In the genomic region with DNA sequence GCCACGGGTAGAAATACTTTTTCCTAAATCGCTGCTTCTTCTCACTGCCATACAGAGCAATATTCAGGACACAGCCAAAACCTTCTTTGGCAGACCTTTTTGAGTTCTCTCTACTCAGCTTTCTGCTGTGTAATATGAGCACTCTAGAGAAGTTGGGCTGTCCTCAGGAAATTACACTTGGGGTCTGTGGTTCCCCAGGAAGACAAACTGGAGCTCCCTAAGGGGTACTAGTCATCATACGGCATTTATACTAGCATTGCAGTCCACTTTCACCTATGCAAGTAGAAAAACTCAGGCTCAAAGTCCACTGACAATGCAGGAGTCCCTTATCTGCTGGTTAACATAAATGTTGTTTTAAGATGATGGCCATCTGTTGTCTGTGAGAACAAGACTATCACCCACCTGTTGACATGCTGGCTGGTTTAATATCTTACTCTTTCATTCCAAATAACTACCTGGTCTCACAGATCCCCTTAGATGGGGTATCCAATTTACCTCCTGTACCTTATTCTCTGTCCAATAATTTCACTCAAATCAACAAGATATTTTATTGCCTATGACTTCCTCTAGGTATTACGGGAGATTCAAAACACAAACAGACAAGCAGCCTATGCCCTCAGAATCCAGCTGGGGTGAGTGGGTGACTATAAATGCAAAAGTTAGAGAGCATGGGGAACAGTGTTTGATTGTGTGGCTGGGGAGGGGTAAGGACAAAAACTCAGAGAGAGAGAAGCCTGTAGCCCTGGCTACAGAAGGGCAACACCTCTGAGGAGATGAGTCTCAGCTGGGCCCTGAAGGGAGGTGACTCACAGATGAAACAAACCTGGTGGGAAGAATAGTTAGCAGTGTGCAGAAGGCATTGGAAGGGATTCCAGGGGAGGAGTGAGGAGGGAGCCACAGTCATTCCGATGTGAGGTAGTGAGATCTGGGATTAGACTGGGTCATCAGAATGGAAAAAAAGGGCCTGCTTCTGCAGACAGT, we compare ENCODE assay signal across 1 cellular context.
TF ChIP-seq lines count a peak whose summit lies in the region.

No MANE protein-coding gene starts in this region.

TF ChIP-seq in GM23338, 12 proteins besides CTCF, POLR2A, EP300 and RAD21:
- TF ChIP-seq EZH2 (IDR thresholded peaks at IDR 0.05; ENCODE audit: low read depth, unreplicated experiment), result no peak
- TF ChIP-seq ZNF114 (CRISPR knock-in tag; IDR thresholded peaks at IDR 0.05), result no peak
- TF ChIP-seq STAT1 (IDR thresholded peaks at IDR 0.05; ENCODE audit: unreplicated experiment), result no peak
- TF ChIP-seq POLR2AphosphoS5 (IDR thresholded peaks at IDR 0.05; ENCODE audit: low read depth), result no peak
- TF ChIP-seq JUNB (IDR thresholded peaks at IDR 0.05; ENCODE audit: unreplicated experiment), result no peak
- TF ChIP-seq, protein P1, sequence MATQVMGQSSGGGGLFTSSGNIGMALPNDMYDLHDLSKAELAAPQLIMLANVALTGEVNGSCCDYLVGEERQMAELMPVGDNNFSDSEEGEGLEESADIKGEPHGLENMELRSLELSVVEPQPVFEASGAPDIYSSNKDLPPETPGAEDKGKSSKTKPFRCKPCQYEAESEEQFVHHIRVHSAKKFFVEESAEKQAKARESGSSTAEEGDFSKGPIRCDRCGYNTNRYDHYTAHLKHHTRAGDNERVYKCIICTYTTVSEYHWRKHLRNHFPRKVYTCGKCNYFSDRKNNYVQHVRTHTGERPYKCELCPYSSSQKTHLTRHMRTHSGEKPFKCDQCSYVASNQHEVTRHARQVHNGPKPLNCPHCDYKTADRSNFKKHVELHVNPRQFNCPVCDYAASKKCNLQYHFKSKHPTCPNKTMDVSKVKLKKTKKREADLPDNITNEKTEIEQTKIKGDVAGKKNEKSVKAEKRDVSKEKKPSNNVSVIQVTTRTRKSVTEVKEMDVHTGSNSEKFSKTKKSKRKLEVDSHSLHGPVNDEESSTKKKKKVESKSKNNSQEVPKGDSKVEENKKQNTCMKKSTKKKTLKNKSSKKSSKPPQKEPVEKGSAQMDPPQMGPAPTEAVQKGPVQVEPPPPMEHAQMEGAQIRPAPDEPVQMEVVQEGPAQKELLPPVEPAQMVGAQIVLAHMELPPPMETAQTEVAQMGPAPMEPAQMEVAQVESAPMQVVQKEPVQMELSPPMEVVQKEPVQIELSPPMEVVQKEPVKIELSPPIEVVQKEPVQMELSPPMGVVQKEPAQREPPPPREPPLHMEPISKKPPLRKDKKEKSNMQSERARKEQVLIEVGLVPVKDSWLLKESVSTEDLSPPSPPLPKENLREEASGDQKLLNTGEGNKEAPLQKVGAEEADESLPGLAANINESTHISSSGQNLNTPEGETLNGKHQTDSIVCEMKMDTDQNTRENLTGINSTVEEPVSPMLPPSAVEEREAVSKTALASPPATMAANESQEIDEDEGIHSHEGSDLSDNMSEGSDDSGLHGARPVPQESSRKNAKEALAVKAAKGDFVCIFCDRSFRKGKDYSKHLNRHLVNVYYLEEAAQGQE (IDR thresholded peaks at IDR 0.05; ENCODE audit: unreplicated experiment), result no peak
- no peak for TF ChIP-seq NANOG (IDR thresholded peaks at IDR 0.05; ENCODE audit: borderline replicate concordance)
